17 cellular contexts compared by ENCODE assay signal in the genomic region with DNA sequence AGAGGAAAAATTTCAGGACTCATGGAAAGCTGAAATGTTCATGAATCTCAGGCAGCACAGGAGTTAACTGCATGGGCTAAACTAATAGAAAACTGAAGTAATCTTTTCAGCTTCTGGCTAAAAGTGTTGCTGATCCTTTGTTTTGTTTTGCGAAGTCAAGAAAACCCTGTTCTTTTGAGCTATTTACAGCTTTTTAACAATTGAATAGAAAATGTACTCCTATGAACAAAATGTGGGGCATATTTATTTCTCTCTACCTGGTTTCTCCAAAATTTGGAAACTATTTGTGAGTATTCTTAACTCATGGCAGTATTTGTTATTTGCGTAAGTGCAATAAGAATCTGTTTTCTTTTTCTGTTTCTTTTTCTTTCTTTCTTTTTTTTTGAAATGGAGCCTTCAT.
"Had no signal": no experiment of that assay in that cellular context is flagged by ENCODE, and none has a peak within 500 bp of the region (broad histone marks: within the 10 kb centered on the region; RNA-seq: fewer than 3 reads in every experiment).

No MANE protein-coding gene starts in this region.

- H3K4me3 ChIP-seq: coronary artery, skin epidermis, tibial artery, uterus had no signal

- H3K27me3 ChIP-seq: tibial artery, uterus had no signal

- H3K4me1 ChIP-seq: tibial artery, uterus had no signal

- DNase-seq: activated B cell treated with CpG ODN at 0.5 μM for 24 hours; activated CD4-positive, alpha-beta T cell treated with anti-CD3 and anti-CD28 coated beads, Interleukin-2, amount 10 ng/mL, durations not matched to agents 24 days and 14 days; activated CD8-positive, alpha-beta memory T cell treated with anti-CD3 and anti-CD28 coated beads, Interleukin-2, amount 50 U/mL, for 48 hours; activated gamma-delta T cell treated with Interleukin-2 at 50 U/mL for 16 hours; activated T-cell treated with anti-CD3 and anti-CD28 coated beads, Interleukin-2, amount 50 U/mL, for 72 hours; effector CD4-positive, alpha-beta T cell; foreskin melanocyte; immature natural killer cell; nephron progenitor cell; right cardiac atrium; stimulated activated CD4-positive, alpha-beta T cell treated with anti-CD3 and anti-CD28 coated beads, Interleukin-15, amount 100 ng/mL, for 24 hours; stimulated activated CD4-positive, alpha-beta T cell treated with anti-CD3 and anti-CD28 coated beads, Interleukin-4, amount 100 ng/mL, for 1 hour; stimulated activated naive B cell treated with anti-CD40 and anti-IgM and Interleukin-4, amounts not matched to agents 10 μg/mL and 1 μg/mL and 100 μg/mL, for 72 hours; tibial artery; uterus had no signal

- H3K27ac ChIP-seq: coronary artery, skin epidermis, tibial artery, uterus had no signal

- H3K36me3 ChIP-seq: tibial artery, uterus had no signal
